In genomic region chr1:13585996-13586395, GRCh38 we compare ENCODE assay signal across 17 cellular contexts. TPM values are rescaled to one million over a fixed set of nuclear protein-coding genes. Genes with fewer than 3 reads are reported as not detected.
A peak's percentile ranks its signal among the peaks of the same experiment; 100 is the strongest.
DNase-seq lines count a peak whose midpoint lies in the region; ATAC-seq, FAIRE-seq and TF ChIP-seq lines count a peak whose summit lies in the region.
"Had no signal": no experiment of that assay in that cellular context is flagged by ENCODE, and none has a peak within 500 bp of the region (broad histone marks: within the 10 kb centered on the region; RNA-seq: fewer than 3 reads in every experiment).

No MANE protein-coding gene starts in this region.

- H3K4me3 Mint-ChIP-seq in astrocyte (ENCODE audit: unreplicated experiment), result peak overlapping the region; percentile 24

- H3K27me3 ChIP-seq in astrocyte (ENCODE audit: insufficient read depth, low read length) (no peaks in the 10 kb centered on the region), hepatocyte (no peaks in the 10 kb centered on the region)

- 71% methylated on average over 7 of the region's 7 CpGs for WGBS in hepatocyte (ENCODE audit: low lambda C conversion rate, missing lambda C conversion rate)

- TF ChIP-seq CTCF in astrocyte (IDR thresholded peaks at IDR 0.05; ENCODE audit: insufficient read depth, low read depth, low read length) (no peak), hepatocyte (IDR thresholded peaks at IDR 0.05; ENCODE audit: poor library complexity) (no peak)

- H3K4me1 ChIP-seq in astrocyte (ENCODE audit: insufficient read depth, low read length) (peaks cover 18% of the 10 kb centered on the region), hepatocyte (ENCODE audit: insufficient read depth) (peaks cover 10% of the 10 kb centered on the region)
- H3K4me1 ChIP-seq: A549, prostate gland had no signal

- DNase-seq in AG20443 (ENCODE audit: low spot score) (peak; percentile 23), astrocyte (ENCODE audit: low read depth) (peak; percentile 38), hepatocyte (ENCODE audit: low spot score) (no peak), sciatic nerve (ENCODE audit: low spot score) (no peak), MV-4-11 (lab: John Stamatoyannopoulos, UW) (no peak), middle frontal gyrus (ENCODE audit: extremely low spot score, low spot score) (no peak), ecto neural progenitor cell (ENCODE audit: low spot score) (no peak), dedifferentiated amniotic fluid mesenchymal stem cell (ENCODE audit: extremely low spot score) (no peak)
- DNase-seq: activated gamma-delta T cell treated with Interleukin-2 at 50 U/mL for 16 hours, erythroblast, NCI-H1092 treated with DMSO at 0.1 percent for 48 hours had no signal

- H3K79me2 ChIP-seq in astrocyte (ENCODE audit: insufficient read depth, low read length) (peaks cover 10% of the 10 kb centered on the region), hepatocyte (peaks cover 59% of the 10 kb centered on the region)

- H3K9me2 ChIP-seq in hepatocyte (replicated peaks; ENCODE audit: insufficient read depth), result no peaks in the 10 kb centered on the region

- H3K4me3 ChIP-seq in astrocyte (ENCODE audit: insufficient read depth, low read depth, low read length) (no peak overlapping the region), hepatocyte (peak overlapping the region; percentile 53)
- H3K4me3 ChIP-seq: A549, prostate gland had no signal

- H4K20me1 ChIP-seq in astrocyte (ENCODE audit: insufficient read depth, low read length), result no peaks in the 10 kb centered on the region
- no peaks in the 10 kb centered on the region for H4K20me1 ChIP-seq in hepatocyte (ENCODE audit: insufficient read depth, poor library complexity, severe bottlenecking)

- no peaks in the 10 kb centered on the region for H3K9me3 Mint-ChIP-seq in astrocyte (ENCODE audit: unreplicated experiment)

- peaks cover 3% of the 10 kb centered on the region for H3K36me3 Mint-ChIP-seq in astrocyte (ENCODE audit: low read depth, unreplicated experiment)

- H2AFZ ChIP-seq in astrocyte (ENCODE audit: low read depth, low read length), result no peak overlapping the region
- H2AFZ ChIP-seq in hepatocyte, result no peak overlapping the region

- peak overlapping the region; percentile 21 for H3K27ac ChIP-seq in astrocyte (ENCODE audit: low read depth, low read length)
- H3K27ac ChIP-seq in hepatocyte, result peak overlapping the region; percentile 90
- H3K27ac ChIP-seq: A549 had no signal

- no peak for FAIRE-seq in astrocyte (lab: Jason Lieb, UNC)
- FAIRE-seq: A549, G401.6 had no signal

- H3K9ac ChIP-seq in astrocyte (ENCODE audit: low read length), result peak overlapping the region; percentile 52

- no peak overlapping the region for H3K27ac Mint-ChIP-seq in astrocyte (ENCODE audit: unreplicated experiment)

- H3K36me3 ChIP-seq in astrocyte (ENCODE audit: insufficient read depth, low read length) (no peaks in the 10 kb centered on the region), hepatocyte (replicated peaks; ENCODE audit: insufficient read depth, low read depth) (no peaks in the 10 kb centered on the region)
- H3K36me3 ChIP-seq: prostate gland had no signal

- intact Hi-C loops in sciatic nerve (cut with DNase I), result no loop called here

- H3K4me1 Mint-ChIP-seq in astrocyte (ENCODE audit: low read depth, unreplicated experiment), result peaks cover 18% of the 10 kb centered on the region

- peak; percentile 25 for ATAC-seq in sciatic nerve
- ATAC-seq: A549, SK-N-SH treated with all-trans-retinoic acid at 6 μM for 48 hours had no signal

- H3K27me3 Mint-ChIP-seq in astrocyte (ENCODE audit: low read depth, unreplicated experiment), result peaks cover 16% of the 10 kb centered on the region

- H3K9me3 ChIP-seq in astrocyte (ENCODE audit: insufficient read depth, low read depth, low read length), result no peaks in the 10 kb centered on the region
- H3K9me3 ChIP-seq in hepatocyte (ENCODE audit: low read depth), result no peaks in the 10 kb centered on the region
- H3K9me3 ChIP-seq: A549, prostate gland had no signal

- H3K4me2 ChIP-seq in astrocyte (ENCODE audit: low read length), result peak overlapping the region; percentile 94
- peak overlapping the region; percentile 80 for H3K4me2 ChIP-seq in hepatocyte
- H3K4me2 ChIP-seq: A549 had no signal

RNA-seq across cellular contexts. Expression of gene PDPN, which starts 2.4 kb away (rescaled TPM):
- total RNA-seq in astrocyte, result 39.7 and 59.2 TPM in 2 replicates
- total RNA-seq in hepatocyte, result 305 and 332 TPM in 2 replicates
- 478 and 508 TPM in 2 replicates for polyA plus RNA-seq in hepatocyte
- total RNA-seq in sciatic nerve, result 22.7 TPM
- total RNA-seq: activated CD8-positive, alpha-beta memory T cell treated with anti-CD3 and anti-CD28 coated beads for 36 hours; mononuclear cell had no signal
- polyA plus RNA-seq: A549 had no signal

Comparison
In these comparisons a context has a peak if more than half of its experiments do, and no peak if none do; other contexts are left out.
1. DNase-seq: peak in AG20443 (single experiment) and astrocyte (single experiment); none in hepatocyte (single experiment), sciatic nerve (single experiment), MV-4-11 (single experiment), middle frontal gyrus (single experiment), ecto neural progenitor cell (single experiment) and dedifferentiated amniotic fluid mesenchymal stem cell (single experiment).